ENCODE assay signal across 12 cellular contexts in genomic region chr19:53832861-53833260, GRCh38. TPM values are rescaled to one million over a fixed set of nuclear protein-coding genes. Genes with fewer than 3 reads are reported as not detected.
DNase-seq lines count a peak whose midpoint lies in the region; ATAC-seq and TF ChIP-seq lines count a peak whose summit lies in the region.
"Not testable (repeated sequence)": the region's sequence is repeated elsewhere in the genome, so short reads cannot be mapped to it uniquely, and the experiment has no call there.
"Had no signal": no experiment of that assay in that cellular context is flagged by ENCODE, and none has a peak within 500 bp of the region (broad histone marks: within the 10 kb centered on the region; RNA-seq: fewer than 3 reads in every experiment).

No MANE protein-coding gene starts in this region.

- H3K9ac ChIP-seq in ES-I3 (ENCODE audit: low read depth, low read length): peak overlapping the region; percentile 76
- H3K9ac ChIP-seq in HUES6 (ENCODE audit: low read length): peak overlapping the region; percentile 98
- peak overlapping the region; percentile 25 for H3K9ac ChIP-seq in endodermal cell (ENCODE audit: extremely low read depth, low read length, poor library complexity, severe bottlenecking)

- H3K9me3 ChIP-seq in ES-I3 (ENCODE audit: control insufficient read depth, insufficient read depth, low read length); HUES6 (ENCODE audit: control insufficient read depth, insufficient read depth, low read depth, low read length); RWPE2 (ENCODE audit: severe bottlenecking); endodermal cell (ENCODE audit: control insufficient read depth, low read length): not testable (repeated sequence)

- not testable (repeated sequence) for ATAC-seq in RWPE2 (ENCODE audit: low read depth)

- TF ChIP-seq CTCF in RWPE2 (IDR thresholded peaks at IDR 0.05; ENCODE audit: poor library complexity, severe bottlenecking); endodermal cell (conservative IDR thresholded peaks at IDR 0.05); nephron progenitor cell (IDR thresholded peaks at IDR 0.05): not testable (repeated sequence)

- DNase-seq in RWPE2 (ENCODE audit: low spot score): peak; percentile 25
- peak; percentile 64 for DNase-seq in endodermal cell
- DNase-seq in islet precursor cell: peak; percentile 58
- DNase-seq in nephron progenitor cell: not testable (repeated sequence)

- H3K27me3 ChIP-seq in HUES6 (ENCODE audit: control insufficient read depth, insufficient read depth, low read length); RWPE2 (ENCODE audit: insufficient read depth, poor library complexity, severe bottlenecking); endodermal cell (ENCODE audit: control insufficient read depth, insufficient read depth, low read length, poor library complexity, severe bottlenecking): not testable (repeated sequence)

- H3K27me3 Mint-ChIP-seq in endodermal cell (ENCODE audit: insufficient read depth): not testable (repeated sequence)
- H3K27me3 Mint-ChIP-seq in nephron progenitor cell (ENCODE audit: low read depth, poor library complexity): peaks cover 64% of the 10 kb centered on the region

- peak overlapping the region; percentile 92 for H3K27ac Mint-ChIP-seq in endodermal cell
- H3K27ac Mint-ChIP-seq in nephron progenitor cell: not testable (repeated sequence)

- H3K36me3 ChIP-seq in ES-I3 (ENCODE audit: insufficient read depth, low read length); RWPE2 (ENCODE audit: low read depth); endodermal cell (ENCODE audit: control insufficient read depth, insufficient read depth, low read length): not testable (repeated sequence)
- peaks cover 18% of the 10 kb centered on the region for H3K36me3 ChIP-seq in HUES6 (ENCODE audit: control insufficient read depth, insufficient read depth, low read length)

- 3 to 13% methylated on average over 4 to 12 of the region's 13 CpGs for WGBS in endodermal cell (ENCODE audit: insufficient coverage in 1 of 2, insufficient read length in 1 of 2), 2 experiments

- H3K4me3 ChIP-seq in HUES6 (ENCODE audit: low read depth, low read length) (peak overlapping the region; percentile 88), endodermal cell (ENCODE audit: low read length) (peak overlapping the region; percentile 72), iPS-11a (ENCODE audit: low read depth, low read length) (peak overlapping the region; percentile 36)
- H3K4me3 ChIP-seq in RWPE2 (ENCODE audit: severe bottlenecking): not testable (repeated sequence)

- peaks cover 57% of the 10 kb centered on the region for H3K4me1 Mint-ChIP-seq in endodermal cell
- peaks cover 31% of the 10 kb centered on the region for H3K4me1 Mint-ChIP-seq in nephron progenitor cell

- H3K9me3 Mint-ChIP-seq in endodermal cell, nephron progenitor cell: not testable (repeated sequence)

- H3K36me3 Mint-ChIP-seq in endodermal cell (ENCODE audit: low read depth); nephron progenitor cell (ENCODE audit: low read depth): not testable (repeated sequence)

- peak overlapping the region; percentile 97 for H3K27ac ChIP-seq in HUES6 (ENCODE audit: low read depth, low read length)
- not testable (repeated sequence) for H3K27ac ChIP-seq in RWPE2 (ENCODE audit: poor library complexity, severe bottlenecking); endodermal cell (ENCODE audit: low read depth, low read length)

- H3K4me3 Mint-ChIP-seq in endodermal cell (peak overlapping the region; percentile 75), nephron progenitor cell (peak overlapping the region; percentile 47)

- H3K4me1 ChIP-seq in ES-I3 (ENCODE audit: insufficient read depth, low read length): peaks cover 23% of the 10 kb centered on the region
- H3K4me1 ChIP-seq in HUES6 (ENCODE audit: control insufficient read depth, insufficient read depth, low read length): peaks cover 23% of the 10 kb centered on the region
- not testable (repeated sequence) for H3K4me1 ChIP-seq in RWPE2 (ENCODE audit: insufficient read depth, poor library complexity, severe bottlenecking); endodermal cell (ENCODE audit: control insufficient read depth, insufficient read depth, low read length)

RNA-seq across cellular contexts. Expression of gene NLRP12, which starts 8.7 kb away (rescaled TPM):
- total RNA-seq in endodermal cell: 1 to 10 TPM in 1 of 2 donors, under 1 TPM in 1; 0.20 to 2.6 TPM
- polyA plus RNA-seq in endodermal cell (2013, experiment 1 of 2): 0.46 TPM
- polyA plus RNA-seq in endodermal cell (2013, experiment 2 of 2): 0.58 TPM
- total RNA-seq: CD8-positive, alpha-beta memory T cell; G401; GM12878; HT-29 had no signal
- polyA plus RNA-seq: AG04450; CD8-positive, alpha-beta memory T cell; GM12878 had no signal

RNA-seq across cellular contexts. Expression of gene MYADM, which starts 34.8 kb away (rescaled TPM):
- total RNA-seq in endodermal cell: 100 to 1,000 TPM; 112 to 157 TPM
- polyA plus RNA-seq in endodermal cell (2013, experiment 1 of 2): 65.5 TPM
- 69.2 TPM for polyA plus RNA-seq in endodermal cell (2013, experiment 2 of 2)

RNA-seq across cellular contexts. Expression of gene PRKCG, which starts 49.1 kb away (rescaled TPM):
- total RNA-seq in endodermal cell: 1 to 10 TPM; 2.7 to 5.6 TPM
- 10.6 TPM for polyA plus RNA-seq in endodermal cell (2013, experiment 1 of 2)
- 8.2 TPM for polyA plus RNA-seq in endodermal cell (2013, experiment 2 of 2)
- total RNA-seq: CD8-positive, alpha-beta memory T cell; GM12878 had no signal
- polyA plus RNA-seq: CD8-positive, alpha-beta memory T cell; GM12878 had no signal

Comparison
In these comparisons a context has a peak if more than half of its experiments do, and no peak if none do; other contexts are left out.
1. H3K9ac ChIP-seq: peak in every context shown above with its lines; median percentile 98 in HUES6; 76 in ES-I3; 25 in endodermal cell.